8 cellular contexts compared by ENCODE assay signal in genomic region chr17:6755731-6756184, GRCh38.
DNase-seq lines count a peak whose midpoint lies in the region; ATAC-seq and TF ChIP-seq lines count a peak whose summit lies in the region.

A gene with protein sequence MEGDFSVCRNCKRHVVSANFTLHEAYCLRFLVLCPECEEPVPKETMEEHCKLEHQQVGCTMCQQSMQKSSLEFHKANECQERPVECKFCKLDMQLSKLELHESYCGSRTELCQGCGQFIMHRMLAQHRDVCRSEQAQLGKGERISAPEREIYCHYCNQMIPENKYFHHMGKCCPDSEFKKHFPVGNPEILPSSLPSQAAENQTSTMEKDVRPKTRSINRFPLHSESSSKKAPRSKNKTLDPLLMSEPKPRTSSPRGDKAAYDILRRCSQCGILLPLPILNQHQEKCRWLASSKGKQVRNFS (plus strand): TSS chr17:6756046. CDS start chr17:6756079, 33 bp downstream.

- peak within 1 kb of the TSS; percentile 6 for H3K27ac ChIP-seq in RWPE2 (ENCODE audit: poor library complexity, severe bottlenecking)

- TF ChIP-seq POLR2A in GM18951 (IDR thresholded peaks at IDR 0.05; ENCODE audit: extremely low read depth, insufficient read depth, insufficient read length): peak; percentile 69

- ATAC-seq in RWPE2 (ENCODE audit: low read depth) (peak; percentile 35), HG03378 (IDR thresholded peaks at IDR 0.05; ENCODE audit: unreplicated experiment) (no peak)

- in situ Hi-C loops in GM18951 (cut with MboI; ENCODE audit: low sequenced_read_pairs, unreplicated experiment): no loop called here

- DNase-seq in RWPE2 (ENCODE audit: low spot score) (no peak), amniotic epithelial cell (ENCODE audit: low read depth) (peak; percentile 55), iris pigment epithelial cell (ENCODE audit: low read depth) (peak; percentile 74), 8988T (no peak), DMS153 treated with DMSO at 0.1 percent for 48 hours (lab: John Stamatoyannopoulos, UW; ENCODE audit: unreplicated experiment) (no peak)
- peak; percentile 40 for DNase-seq in stimulated activated CD4-positive, alpha-beta T cell treated with anti-CD3 and anti-CD28 coated beads, Interleukin-4, amount 100 ng/mL, for 24 hours

- H3K4me3 ChIP-seq in RWPE2 (ENCODE audit: severe bottlenecking): peak within 1 kb of the TSS; percentile 17

- no peak for TF ChIP-seq CTCF in RWPE2 (IDR thresholded peaks at IDR 0.05; ENCODE audit: poor library complexity, severe bottlenecking)

- no peaks in the 10 kb centered on the region for H3K36me3 ChIP-seq in RWPE2 (ENCODE audit: low read depth)

- no peaks in the 10 kb centered on the region for H3K27me3 ChIP-seq in RWPE2 (ENCODE audit: insufficient read depth, poor library complexity, severe bottlenecking)

- H3K4me1 ChIP-seq in RWPE2 (ENCODE audit: insufficient read depth, poor library complexity, severe bottlenecking): peaks cover 24% of the 10 kb centered on the region

- no peaks in the 10 kb centered on the region for H3K9me3 ChIP-seq in RWPE2 (ENCODE audit: severe bottlenecking)

Comparison
In these comparisons a context has a peak if more than half of its experiments do, and no peak if none do; other contexts are left out.
1. DNase-seq: peak in amniotic epithelial cell (single experiment), iris pigment epithelial cell (single experiment) and stimulated activated CD4-positive, alpha-beta T cell treated with anti-CD3 and anti-CD28 coated beads, Interleukin-4, amount 100 ng/mL, for 24 hours (single experiment); none in RWPE2 (single experiment), 8988T (single experiment) and DMS153 treated with DMSO at 0.1 percent for 48 hours (single experiment).